ENCODE assay signal across 10 cellular contexts in the genomic region with DNA sequence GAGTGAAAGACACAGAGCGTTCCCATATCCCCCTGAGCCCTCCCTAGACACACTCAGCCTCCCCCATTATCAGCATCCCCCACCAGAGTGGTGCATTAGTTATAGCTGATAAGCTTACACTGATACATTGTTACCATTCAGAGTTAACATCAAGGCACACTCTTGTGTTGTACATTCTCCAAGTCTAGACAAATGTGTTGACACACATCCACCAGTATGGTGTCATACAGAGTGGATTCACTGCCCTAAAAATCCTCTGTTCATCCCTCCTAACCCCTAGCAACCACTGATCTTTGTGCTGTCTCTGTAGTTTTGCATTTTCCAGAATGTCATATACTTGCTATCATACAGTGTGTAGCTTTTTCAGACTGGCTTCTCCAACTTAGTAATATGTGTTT.
DNase-seq lines count a peak whose midpoint lies in the region; ATAC-seq and TF ChIP-seq lines count a peak whose summit lies in the region.
"Had no signal": no experiment of that assay in that cellular context is flagged by ENCODE, and none has a peak within 500 bp of the region (broad histone marks: within the 10 kb centered on the region; RNA-seq: fewer than 3 reads in every experiment).

No MANE protein-coding gene starts in this region.

- no peaks in the 10 kb centered on the region for H3K36me3 Mint-ChIP-seq in T-cell

- H3K9ac ChIP-seq in skeletal muscle tissue (ENCODE audit: low read depth in 1 of 3, low read length in 3 of 3) = peak overlapping the region in 2 of 3 donors; percentile 35 to 47

- H3K27ac ChIP-seq in skeletal muscle tissue (ENCODE audit: low read depth, low read length) = peak overlapping the region; percentile 69
- H3K27ac ChIP-seq: SJCRH30 had no signal

- no peak overlapping the region for H3K4me3 ChIP-seq in fibroblast of the aortic adventitia (ENCODE audit: low read depth, low read length)
- no peak overlapping the region for H3K4me3 ChIP-seq in skeletal muscle tissue (ENCODE audit: low read length in 3 of 3)
- H3K4me3 ChIP-seq: SJCRH30 had no signal

- no peaks in the 10 kb centered on the region for H3K27me3 Mint-ChIP-seq in T-cell

- H3K4me1 ChIP-seq in skeletal muscle tissue (ENCODE audit: control insufficient read depth in 3 of 3, insufficient read depth in 3 of 3, low read length in 3 of 3) = peaks cover 8 to 30% (median 11%) of the 10 kb centered on the region in 3 donors
- H3K4me1 ChIP-seq: SJCRH30 had no signal

- no peak for TF ChIP-seq CTCF in fibroblast of the aortic adventitia (IDR thresholded peaks at IDR 0.05; ENCODE audit: insufficient read depth, low read length)

- peaks cover 5 to 19% (median 16%) of the 10 kb centered on the region in 3 donors for H3K4me1 Mint-ChIP-seq in T-cell

- ATAC-seq in GM19452 (IDR thresholded peaks at IDR 0.05; ENCODE audit: unreplicated experiment) (peak; percentile 20), T-cell (replicated peaks in 1 of 4) (peak; percentile 11 to 23 (median 14))

- POLR2A ChIA-PET in T-cell (lab: Charles Lee) = interaction anchor here in 1 of 2 donors (0.6 kb wide), 1 partner anchor 85 kb away, joined by 3 read pairs; no protein-coding TSS in a partner anchor

- no peaks in the 10 kb centered on the region for H3K9me3 Mint-ChIP-seq in T-cell

- H3K36me3 ChIP-seq in skeletal muscle tissue (ENCODE audit: control insufficient read depth in 3 of 3, insufficient read depth in 3 of 3, low read length in 3 of 3) = peaks cover 0 to 10% (median 6%) of the 10 kb centered on the region in 3 donors
- H3K36me3 ChIP-seq: SJCRH30 had no signal

- peak overlapping the region; percentile 89 to 90 for H3K27ac Mint-ChIP-seq in T-cell

- H3K9me3 ChIP-seq in skeletal muscle tissue (ENCODE audit: control insufficient read depth in 3 of 3, low read length in 3 of 3) = no peaks in the 10 kb centered on the region
- H3K9me3 ChIP-seq: SJCRH30 had no signal

- no peaks in the 10 kb centered on the region for H3K27me3 ChIP-seq in skeletal muscle tissue (ENCODE audit: control insufficient read depth in 3 of 3, insufficient read depth in 3 of 3, low read length in 3 of 3)
- H3K27me3 ChIP-seq: SJCRH30 had no signal

- no peak for DNase-seq in T-cell
- DNase-seq in fibroblast of the aortic adventitia (ENCODE audit: low read depth) = peak; percentile 31
- DNase-seq in NCI-H2196 treated with DMSO at 0.1 percent for 48 hours (lab: John Stamatoyannopoulos, UW; ENCODE audit: unreplicated experiment) = no peak
- DNase-seq in COLO668 (lab: John Stamatoyannopoulos, UW; ENCODE audit: unreplicated experiment) = no peak
- no peak for DNase-seq in putamen (ENCODE audit: low spot score)
- no peak for DNase-seq in NCI-H446 treated with DMSO at 0.1 percent for 48 hours (lab: John Stamatoyannopoulos, UW)
- DNase-seq: SJCRH30 had no signal

- H3K4me3 Mint-ChIP-seq in T-cell = peak overlapping the region in 2 of 3 donors; percentile 40 to 59
- H3K4me3 Mint-ChIP-seq: brain had no signal

- CTCF ChIA-PET in T-cell (lab: Charles Lee) = interaction anchor here in 1 of 2 donors (0.5 kb wide), 1 partner anchor 281 kb away, joined by 3 read pairs; no protein-coding TSS in a partner anchor
